11 cellular contexts compared by ENCODE assay signal in genomic region chr1:210132582-210132981, GRCh38.
DNase-seq lines count a peak whose midpoint lies in the region; ATAC-seq, FAIRE-seq and TF ChIP-seq lines count a peak whose summit lies in the region.
"Had no signal": no experiment of that assay in that cellular context is flagged by ENCODE, and none has a peak within 500 bp of the region (broad histone marks: within the 10 kb centered on the region; RNA-seq: fewer than 3 reads in every experiment).

No MANE protein-coding gene starts in this region.

- peaks cover 10% of the 10 kb centered on the region for H3K27me3 Mint-ChIP-seq in activated naive CD8-positive, alpha-beta T cell treated with anti-CD3 and anti-CD28 coated beads, Interleukin-2, amount 50 U/mL, for 24 hours
- H3K27me3 Mint-ChIP-seq: activated naive CD4-positive, alpha-beta T cell treated with anti-CD3 and anti-CD28 coated beads, Interleukin-2, amount 50 U/mL, for 24 hours had no signal

- TF ChIP-seq CTCF in endothelial cell of umbilical vein (IDR thresholded peaks at IDR 0.05; ENCODE audit: extremely low read depth in 1 of 2, insufficient read depth in 1 of 2, low read depth in 1 of 2, low read length in 2 of 2) (no peak), esophagus muscularis mucosa (IDR thresholded peaks at IDR 0.05) (no peak)

- no peaks in the 10 kb centered on the region for H3K9me3 ChIP-seq in endothelial cell of umbilical vein (replicated peaks; ENCODE audit: control insufficient read depth, insufficient read depth, low read length)
- no peaks in the 10 kb centered on the region for H3K9me3 ChIP-seq in esophagus muscularis mucosa

- H4K20me1 ChIP-seq in endothelial cell of umbilical vein (replicated peaks; ENCODE audit: control insufficient read depth, extremely low read depth, insufficient read depth, low read length) = no peaks in the 10 kb centered on the region

- TF ChIP-seq POLR2A in endothelial cell of umbilical vein (IDR thresholded peaks at IDR 0.05; ENCODE audit: low read depth, low read length) (no peak), esophagus muscularis mucosa (IDR thresholded peaks at IDR 0.05; ENCODE audit: low read depth) (no peak)

- intact Hi-C loops in endothelial cell of umbilical vein (cut with micrococcal nuclease) = no loop called here
- intact Hi-C loops in esophagus muscularis mucosa (cut with DNase I) = no loop called here

- no peak overlapping the region for H3K9ac ChIP-seq in endothelial cell of umbilical vein (replicated peaks; ENCODE audit: extremely low read depth, insufficient read depth, low read length)

- H3K27ac Mint-ChIP-seq in activated naive CD8-positive, alpha-beta T cell treated with anti-CD3 and anti-CD28 coated beads, Interleukin-2, amount 50 U/mL, for 24 hours = no peak overlapping the region
- H3K27ac Mint-ChIP-seq: activated naive CD4-positive, alpha-beta T cell treated with anti-CD3 and anti-CD28 coated beads, Interleukin-2, amount 50 U/mL, for 24 hours had no signal

- H3K36me3 ChIP-seq in endothelial cell of umbilical vein (ENCODE audit: control insufficient read depth in 2 of 2, extremely low read depth in 1 of 2, insufficient read depth in 2 of 2, low read length in 2 of 2) (no peaks in the 10 kb centered on the region), H7 (replicated peaks; ENCODE audit: control insufficient read depth, insufficient read depth, low read length) (no peaks in the 10 kb centered on the region), esophagus muscularis mucosa (no peaks in the 10 kb centered on the region)

- CTCF ChIA-PET in endothelial cell of umbilical vein (lab: Charles Lee) = interaction anchor here (1.2 to 1.7 kb wide), 2 partner anchors 185 to 257 kb away, joined by 4 to 5 read pairs; no protein-coding TSS in a partner anchor

- H3K79me2 ChIP-seq in endothelial cell of umbilical vein (ENCODE audit: control insufficient read depth, insufficient read depth, low read length) = no peaks in the 10 kb centered on the region

- H2AFZ ChIP-seq in endothelial cell of umbilical vein (ENCODE audit: low read depth, low read length) = no peak overlapping the region

- H3K9me3 Mint-ChIP-seq in activated naive CD8-positive, alpha-beta T cell treated with anti-CD3 and anti-CD28 coated beads, Interleukin-2, amount 50 U/mL, for 24 hours = no peaks in the 10 kb centered on the region

- WGBS in esophagus muscularis mucosa = 55% methylated on average over 3 of the region's 3 CpGs

- TF ChIP-seq EP300 in esophagus muscularis mucosa (IDR thresholded peaks at IDR 0.05) = no peak

- no peaks in the 10 kb centered on the region for H3K36me3 Mint-ChIP-seq in activated naive CD8-positive, alpha-beta T cell treated with anti-CD3 and anti-CD28 coated beads, Interleukin-2, amount 50 U/mL, for 24 hours (ENCODE audit: low read depth)
- H3K36me3 Mint-ChIP-seq: activated naive CD4-positive, alpha-beta T cell treated with anti-CD3 and anti-CD28 coated beads, Interleukin-2, amount 50 U/mL, for 24 hours had no signal

- peaks cover 0 to 9% of the 10 kb centered on the region in 2 experiments for H3K27me3 ChIP-seq in endothelial cell of umbilical vein (ENCODE audit: control insufficient read depth in 2 of 2, insufficient read depth in 2 of 2, low read length in 2 of 2)
- no peaks in the 10 kb centered on the region for H3K27me3 ChIP-seq in H7 (ENCODE audit: control insufficient read depth, insufficient read depth, low read length)
- H3K27me3 ChIP-seq in esophagus muscularis mucosa = peaks cover 0 to 14% (median 0%) of the 10 kb centered on the region in 4 donors

- no peak for ATAC-seq in activated naive CD8-positive, alpha-beta T cell treated with anti-CD3 and anti-CD28 coated beads, Interleukin-2, amount 50 U/mL, for 24 hours

- dilution Hi-C loops in endothelial cell of umbilical vein (cut with MboI; ENCODE audit: extremely low pct_ligation_motif_present, low sequenced_read_pairs) = no loop called here

- no peak overlapping the region for H3K4me3 Mint-ChIP-seq in activated naive CD8-positive, alpha-beta T cell treated with anti-CD3 and anti-CD28 coated beads, Interleukin-2, amount 50 U/mL, for 24 hours
- H3K4me3 Mint-ChIP-seq: activated naive CD4-positive, alpha-beta T cell treated with anti-CD3 and anti-CD28 coated beads, Interleukin-2, amount 50 U/mL, for 24 hours had no signal

- no peak overlapping the region for H3K4me2 ChIP-seq in endothelial cell of umbilical vein (ENCODE audit: insufficient read depth, low read length)
- H3K4me2 ChIP-seq: smooth muscle cell had no signal

- H3K27ac ChIP-seq in endothelial cell of umbilical vein (ENCODE audit: insufficient read depth, low read depth, low read length) (no peak overlapping the region), esophagus muscularis mucosa (replicated peaks in 1 of 4) (no peak overlapping the region)
- H3K27ac ChIP-seq: epithelial cell of prostate had no signal

- H3K4me1 Mint-ChIP-seq in activated naive CD8-positive, alpha-beta T cell treated with anti-CD3 and anti-CD28 coated beads, Interleukin-2, amount 50 U/mL, for 24 hours = no peaks in the 10 kb centered on the region
- H3K4me1 Mint-ChIP-seq: activated naive CD4-positive, alpha-beta T cell treated with anti-CD3 and anti-CD28 coated beads, Interleukin-2, amount 50 U/mL, for 24 hours had no signal

- POLR2A ChIA-PET in endothelial cell of umbilical vein (lab: Charles Lee) = no interaction called here

- H3K9me1 ChIP-seq in endothelial cell of umbilical vein (replicated peaks; ENCODE audit: control insufficient read depth, extremely low read depth, insufficient read depth, low read length) = no peaks in the 10 kb centered on the region

- H3K4me3 ChIP-seq in endothelial cell of umbilical vein (replicated peaks in 1 of 3; ENCODE audit: insufficient read depth in 1 of 3, low read depth in 1 of 3, low read length in 3 of 3) = no peak overlapping the region
- no peak overlapping the region for H3K4me3 ChIP-seq in H7 (ENCODE audit: insufficient read depth, low read depth, low read length)
- H3K4me3 ChIP-seq in esophagus muscularis mucosa = no peak overlapping the region
- H3K4me3 ChIP-seq: smooth muscle cell had no signal

- no TSS peak for BruUV-seq in endothelial cell of umbilical vein (replicated peaks; lab: Mats Ljungman, UMichigan)

- no peaks in the 10 kb centered on the region for H3K4me1 ChIP-seq in endothelial cell of umbilical vein (ENCODE audit: control insufficient read depth, extremely low read depth, insufficient read depth, low read length)
- H3K4me1 ChIP-seq in esophagus muscularis mucosa = no peaks in the 10 kb centered on the region

- FAIRE-seq in endothelial cell of umbilical vein (lab: Jason Lieb, UNC) = no peak

- peak; percentile 15 for DNase-seq in HCEC 1CT
- peak; percentile 53 for DNase-seq in OCI-M1 (lab: John Stamatoyannopoulos, UW)
- DNase-seq in endothelial cell of umbilical vein (ENCODE audit: low read depth, low spot score) = peak; percentile 29
- DNase-seq in mucosa of gallbladder (ENCODE audit: low spot score) = peak; percentile 18
- no peak for DNase-seq in activated naive CD8-positive, alpha-beta T cell treated with anti-CD3 and anti-CD28 coated beads, Interleukin-2, amount 50 U/mL, for 24 hours
- DNase-seq in H7 = no peak
- DNase-seq in NCI-H226 = no peak
- no peak for DNase-seq in esophagus muscularis mucosa (ENCODE audit: extremely low spot score)

TF ChIP-seq in endothelial cell of umbilical vein, 7 proteins besides CTCF, POLR2A, EP300 and RAD21:
- TF ChIP-seq GATA2 (IDR thresholded peaks at IDR 0.05; ENCODE audit: insufficient read depth, insufficient read length, low read depth, low read length) (no peak), EZH2 (IDR thresholded peaks at IDR 0.05; ENCODE audit: borderline replicate concordance, low read depth, low read length, severe bottlenecking) (no peak), FOS (IDR thresholded peaks at IDR 0.05; ENCODE audit: borderline replicate concordance, insufficient read depth, low read length) (no peak), MYC (IDR thresholded peaks at IDR 0.05; ENCODE audit: low read depth, low read length) (no peak), POLR2AphosphoS5 (IDR thresholded peaks at IDR 0.05; ENCODE audit: insufficient read depth, low read depth, low read length) (no peak), JUN (IDR thresholded peaks at IDR 0.05; ENCODE audit: borderline replicate concordance, insufficient read depth, insufficient read length, low read depth) (no peak), MAX (IDR thresholded peaks at IDR 0.05; ENCODE audit: insufficient read depth, insufficient read length) (no peak)

Comparison
In these comparisons a context has a peak if more than half of its experiments do, and no peak if none do; other contexts are left out.
1. DNase-seq: peak in HCEC 1CT (single experiment), OCI-M1 (single experiment), endothelial cell of umbilical vein (single experiment) and mucosa of gallbladder (single experiment); none in activated naive CD8-positive, alpha-beta T cell treated with anti-CD3 and anti-CD28 coated beads, Interleukin-2, amount 50 U/mL, for 24 hours (single experiment), H7 (single experiment), NCI-H226 (single experiment) and esophagus muscularis mucosa (single experiment).